ENCODE assay signal across 12 cellular contexts in genomic region chr5:543351-543750, GRCh38. TPM values are rescaled to one million over a fixed set of nuclear protein-coding genes. Genes with fewer than 3 reads are reported as not detected.
DNase-seq lines count a peak whose midpoint lies in the region; ATAC-seq and TF ChIP-seq lines count a peak whose summit lies in the region.
"Had no signal": no experiment of that assay in that cellular context is flagged by ENCODE, and none has a peak within 500 bp of the region (broad histone marks: within the 10 kb centered on the region; RNA-seq: fewer than 3 reads in every experiment).

No MANE protein-coding gene starts in this region.

- peak; percentile 7 for ATAC-seq in GM18502 (IDR thresholded peaks at IDR 0.05; ENCODE audit: poor library complexity, unreplicated experiment)
- ATAC-seq in HG02623 (IDR thresholded peaks at IDR 0.05; ENCODE audit: unreplicated experiment) = no peak
- ATAC-seq: SK-N-SH treated with all-trans-retinoic acid at 6 μM for 48 hours had no signal

- no peaks in the 10 kb centered on the region for H3K36me3 Mint-ChIP-seq in immature natural killer cell
- H3K36me3 Mint-ChIP-seq in chondrocyte (ENCODE audit: low read depth) = peaks cover 2% of the 10 kb centered on the region

- no peaks in the 10 kb centered on the region for H3K79me2 ChIP-seq in OCI-LY3 (ENCODE audit: low read length)

- H3K4me3 Mint-ChIP-seq in immature natural killer cell (peak overlapping the region; percentile 66 to 84 (median 80)), chondrocyte (ENCODE audit: unreplicated experiment) (no peak overlapping the region)

- H3K4me2 ChIP-seq in OCI-LY3 (ENCODE audit: low read length) = peak overlapping the region; percentile 93

- no peaks in the 10 kb centered on the region for H4K20me1 ChIP-seq in OCI-LY3 (ENCODE audit: insufficient read depth, low read length)

- peaks cover 14 to 28% of the 10 kb centered on the region in 2 donors for H3K4me1 Mint-ChIP-seq in immature natural killer cell
- peaks cover 4% of the 10 kb centered on the region for H3K4me1 Mint-ChIP-seq in chondrocyte (ENCODE audit: low read depth)

- H3K9ac ChIP-seq in OCI-LY3 (ENCODE audit: low read length) = peak overlapping the region; percentile 49; the same call in 1 of the 2 replicates

- no peak overlapping the region for H2AFZ ChIP-seq in OCI-LY3 (ENCODE audit: low read depth, low read length)

- H3K9me3 Mint-ChIP-seq in immature natural killer cell = no peaks in the 10 kb centered on the region
- H3K9me3 Mint-ChIP-seq in chondrocyte (ENCODE audit: low read depth) = no peaks in the 10 kb centered on the region

- peak; percentile 1 for DNase-seq in BE2C
- DNase-seq in immature natural killer cell = no peak
- DNase-seq in cortex of kidney (lab: John Stamatoyannopoulos, UW) = no peak
- DNase-seq in chondrocyte (ENCODE audit: low spot score) = no peak
- DNase-seq in SK-N-DZ (ENCODE audit: low spot score) = no peak
- DNase-seq: NCI-H2081; stimulated activated naive CD4-positive, alpha-beta T cell treated with Interleukin-2 at 50 U/mL for 16 hours had no signal

- TF ChIP-seq CTCF in BE2C (IDR thresholded peaks at IDR 0.05; ENCODE audit: low read depth, low read length) (no peak), OCI-LY3 (IDR thresholded peaks at IDR 0.05; ENCODE audit: low read depth, low read length) (no peak), chondrocyte (IDR thresholded peaks at IDR 0.05) (no peak)

- no peaks in the 10 kb centered on the region for H3K9me3 ChIP-seq in BE2C
- H3K9me3 ChIP-seq in OCI-LY3 (ENCODE audit: insufficient read depth, low read length) = no peaks in the 10 kb centered on the region

- H3K4me1 ChIP-seq in BE2C = no peaks in the 10 kb centered on the region
- peaks cover 25% of the 10 kb centered on the region for H3K4me1 ChIP-seq in OCI-LY3 (ENCODE audit: low read length)

- H3K27ac ChIP-seq in OCI-LY3 (ENCODE audit: low read length) = peak overlapping the region; percentile 72
- H3K27ac ChIP-seq: epithelial cell of prostate had no signal

- no peak overlapping the region for H3K4me3 ChIP-seq in BE2C (ENCODE audit: low read depth, low read length)
- H3K4me3 ChIP-seq in OCI-LY3 (ENCODE audit: low read length) = peak overlapping the region; percentile 68

- H3K36me3 ChIP-seq in BE2C (no peaks in the 10 kb centered on the region), OCI-LY3 (replicated peaks; ENCODE audit: low read depth, low read length) (no peaks in the 10 kb centered on the region)

- H3K27me3 Mint-ChIP-seq in immature natural killer cell (ENCODE audit: low read depth in 3 of 3) (peaks cover 3 to 9% (median 4%) of the 10 kb centered on the region in 3 donors), chondrocyte (ENCODE audit: low read depth) (peaks cover 16% of the 10 kb centered on the region)

- H3K27me3 ChIP-seq in BE2C (peaks cover 11% of the 10 kb centered on the region), OCI-LY3 (ENCODE audit: low read depth, low read length) (peaks cover 4% of the 10 kb centered on the region; the same call in 1 of the 2 replicates)

- H3K27ac Mint-ChIP-seq in immature natural killer cell (peak overlapping the region in 5 of 6 donors; percentile 45 to 74 (median 60)), chondrocyte (ENCODE audit: unreplicated experiment) (no peak overlapping the region)

RNA-seq across cellular contexts. Expression of gene SLC9A3, which starts 19.1 kb away (rescaled TPM):
- polyA plus RNA-seq in BE2C (2012; ENCODE audit: insufficient read depth, insufficient read length, low read depth) = 2.3 TPM
- polyA plus RNA-seq in immature natural killer cell = 1 to 10 TPM in 2 of 3 donors, under 1 TPM in 1; 0.66 to 1.7 (median 1.5) TPM
- total RNA-seq in chondrocyte = 0.95 to 1.4 TPM (median 1.1 TPM) in 3 replicates
- polyA plus RNA-seq in SK-N-DZ (2014; cell fraction: cytosol; rRNA removed) = 8.9 and 9.8 TPM in 2 replicates
- polyA plus RNA-seq in SK-N-DZ (2014; cell fraction: nucleus; rRNA removed) = 5.0 and 7.6 TPM in 2 replicates
